Comparison of ENCODE assay signal across 7 cellular contexts in genomic region chr16:14742269-14743128, GRCh38. TPM values are rescaled to one million over a fixed set of nuclear protein-coding genes. Genes with fewer than 3 reads are reported as not detected.
A peak's percentile ranks its signal among the peaks of the same experiment; 100 is the strongest.
DNase-seq lines count a peak whose midpoint lies in the region; ATAC-seq and TF ChIP-seq lines count a peak whose summit lies in the region.
"Not testable (repeated sequence)": the region's sequence is repeated elsewhere in the genome, so short reads cannot be mapped to it uniquely, and the experiment has no call there.

Gene NPIPA2, plus strand, starts transcription at chr16:14742533. Its CDS starts 5,533 bp downstream, at chr16:14748066.

- H3K27ac Mint-ChIP-seq in chondrocyte (ENCODE audit: unreplicated experiment); mesothelial cell of epicardium: not testable (repeated sequence)

- ATAC-seq in GM18867 (IDR thresholded peaks at IDR 0.05; ENCODE audit: unreplicated experiment), result peak; percentile 99
- peak; percentile 96 for ATAC-seq in GM21367 (IDR thresholded peaks at IDR 0.05; ENCODE audit: unreplicated experiment)
- peak; percentile 98 for ATAC-seq in HG02678 (IDR thresholded peaks at IDR 0.05; ENCODE audit: unreplicated experiment)
- ATAC-seq in HG03135 (IDR thresholded peaks at IDR 0.05; ENCODE audit: unreplicated experiment), result peak; percentile 100
- peak; percentile 99 for ATAC-seq in Panc1

- not testable (repeated sequence) for DNase-seq in Panc1 (ENCODE audit: low read depth, low spot score); chondrocyte (ENCODE audit: low spot score); mesothelial cell of epicardium (ENCODE audit: low spot score in 2 of 2, unreplicated experiment in 2 of 2)

- H3K9me3 Mint-ChIP-seq in chondrocyte (ENCODE audit: low read depth); mesothelial cell of epicardium: not testable (repeated sequence)

- in situ Hi-C loops in Panc1 (cut with HindIII; ENCODE audit: low pct_unique_long_range_greater_than_20kb, low sequenced_read_pairs), result not testable (repeated sequence)

- H3K27me3 ChIP-seq in Panc1 (ENCODE audit: control insufficient read depth, insufficient read depth, low read length), result not testable (repeated sequence)

- not testable (repeated sequence) for TF ChIP-seq CTCF in Panc1 (IDR thresholded peaks at IDR 0.05); chondrocyte (IDR thresholded peaks at IDR 0.05); mesothelial cell of epicardium (IDR thresholded peaks at IDR 0.05; ENCODE audit: unreplicated experiment)

- CTCF ChIA-PET in Panc1 (lab: Charles Lee), result not testable (repeated sequence)

- intact Hi-C loops in Panc1 (cut with micrococcal nuclease; ENCODE audit: unreplicated experiment), result not testable (repeated sequence)

- H3K27me3 Mint-ChIP-seq in chondrocyte (ENCODE audit: low read depth); mesothelial cell of epicardium (ENCODE audit: low read depth): not testable (repeated sequence)

- H3K36me3 Mint-ChIP-seq in chondrocyte (ENCODE audit: low read depth); mesothelial cell of epicardium: not testable (repeated sequence)

- H3K4me3 Mint-ChIP-seq in chondrocyte (ENCODE audit: unreplicated experiment); mesothelial cell of epicardium: not testable (repeated sequence)

- BruUV-seq in Panc1 (replicated peaks; lab: Mats Ljungman, UMichigan), result not testable (repeated sequence)

- H3K9me3 ChIP-seq in Panc1 (ENCODE audit: control insufficient read depth, insufficient read depth, low read depth, low read length), result not testable (repeated sequence)

- not testable (repeated sequence) for H3K36me3 ChIP-seq in Panc1 (ENCODE audit: control insufficient read depth, insufficient read depth, low read length)

- H3K4me3 ChIP-seq in Panc1 (ENCODE audit: low read depth in 2 of 2, low read length in 2 of 2), result not testable (repeated sequence)

- H3K4me1 Mint-ChIP-seq in chondrocyte (ENCODE audit: low read depth); mesothelial cell of epicardium: not testable (repeated sequence)

- not testable (repeated sequence) for H3K27ac ChIP-seq in Panc1 (ENCODE audit: low read length)

- POLR2A ChIA-PET in Panc1 (lab: Charles Lee), result not testable (repeated sequence)

- not testable (repeated sequence) for H3K4me1 ChIP-seq in Panc1 (ENCODE audit: control insufficient read depth, insufficient read depth, low read length)

RNA-seq across cellular contexts. Expression of gene NPIPA2, which starts in this region (rescaled TPM):
- total RNA-seq in Panc1 (2021; ENCODE audit: unreplicated experiment), result 3.9 TPM
- polyA plus RNA-seq in Panc1 (2012; ENCODE audit: insufficient read length), result not detected
- total RNA-seq in chondrocyte, result 7.6 to 13.0 TPM (median 11.5 TPM) in 3 replicates
- total RNA-seq in mesothelial cell of epicardium, result 11.2 to 17.9 TPM (median 11.5 TPM) in 3 replicates
